In genomic region chr3:99866167-99866810, GRCh38 we compare ENCODE assay signal across 10 cellular contexts. TPM values are rescaled to one million over a fixed set of nuclear protein-coding genes. Genes with fewer than 3 reads are reported as not detected.
DNase-seq lines count a peak whose midpoint lies in the region; ATAC-seq and TF ChIP-seq lines count a peak whose summit lies in the region.
"Had no signal": no experiment of that assay in that cellular context is flagged by ENCODE, and none has a peak within 500 bp of the region (broad histone marks: within the 10 kb centered on the region; RNA-seq: fewer than 3 reads in every experiment).

No MANE protein-coding gene starts in this region.

- H3K9me3 Mint-ChIP-seq in progenitor cell of endocrine pancreas (ENCODE audit: low read depth) (no peaks in the 10 kb centered on the region), endodermal cell (peaks cover 2% of the 10 kb centered on the region)

- H3K9me1 ChIP-seq in IMR-90 (ENCODE audit: insufficient read depth, low read length) = peaks cover 30% of the 10 kb centered on the region

- H3K27ac ChIP-seq in IMR-90 (ENCODE audit: insufficient read depth, low read length) (peak overlapping the region; percentile 16; the same call in 1 of the 2 replicates), endodermal cell (ENCODE audit: low read depth, low read length) (no peak overlapping the region)

- DNase-seq in EL (peak; percentile 71), IMR-90 (peak; percentile 69), astrocyte of the spinal cord (ENCODE audit: low read depth, low spot score) (peak; percentile 89), progenitor cell of endocrine pancreas (ENCODE audit: low spot score, unreplicated experiment) (no peak), endodermal cell (no peak)
- DNase-seq: stimulated activated CD4-positive, alpha-beta T cell treated with anti-CD3 and anti-CD28 coated beads, Interleukin-1b, Interleukin-23, amount 100 ng/mL, for 48 hours had no signal

- peak overlapping the region; percentile 9 for H2BK5ac ChIP-seq in IMR-90 (ENCODE audit: low read depth, low read length, poor library complexity, severe bottlenecking)

- H2BK15ac ChIP-seq in IMR-90 (ENCODE audit: low read depth, low read length) = no peak overlapping the region

- TF ChIP-seq CTCF in IMR-90 (conservative IDR thresholded peaks at IDR 0.05; ENCODE audit: low read depth, low read length) (no peak), astrocyte of the spinal cord (IDR thresholded peaks at IDR 0.05; ENCODE audit: low read depth, low read length) (no peak), progenitor cell of endocrine pancreas (IDR thresholded peaks at IDR 0.05; ENCODE audit: unreplicated experiment) (no peak), endodermal cell (conservative IDR thresholded peaks at IDR 0.05) (no peak)

- H3K4me1 ChIP-seq in IMR-90 (ENCODE audit: control insufficient read depth, insufficient read depth, low read length) = peaks cover 28% of the 10 kb centered on the region
- H3K4me1 ChIP-seq in endodermal cell (ENCODE audit: control insufficient read depth, insufficient read depth, low read length) = peaks cover 5% of the 10 kb centered on the region

- no peak overlapping the region for H4K8ac ChIP-seq in IMR-90 (ENCODE audit: low read depth in 2 of 2, low read length in 2 of 2)

- intact Hi-C loops in IMR-90 (cut with micrococcal nuclease) = no loop called here

- H3K27me3 ChIP-seq in IMR-90 (ENCODE audit: control insufficient read depth, insufficient read depth, low read length) (no peaks in the 10 kb centered on the region), endodermal cell (ENCODE audit: control insufficient read depth, insufficient read depth, low read length, poor library complexity, severe bottlenecking) (no peaks in the 10 kb centered on the region)

- H4K91ac ChIP-seq in IMR-90 (ENCODE audit: insufficient read depth, low read depth, low read length) = no peak overlapping the region

- H3K9ac ChIP-seq in IMR-90 (ENCODE audit: low read depth, low read length) = no peak overlapping the region
- no peak overlapping the region for H3K9ac ChIP-seq in endodermal cell (ENCODE audit: extremely low read depth, low read length, poor library complexity, severe bottlenecking)

- H4K20me1 ChIP-seq in IMR-90 (ENCODE audit: insufficient read depth, low read length) = peaks cover 68% of the 10 kb centered on the region

- no peak overlapping the region for H4K5ac ChIP-seq in IMR-90 (ENCODE audit: low read depth, low read length)

- in situ Hi-C loops in IMR-90 (cut with MboI; ENCODE audit: low sequenced_read_pairs) (loop anchor here (25.0 kb wide), 1 partner anchor 196 kb away; no protein-coding TSS in a partner anchor), astrocyte of the spinal cord (cut with HindIII; ENCODE audit: low sequenced_read_pairs) (no loop called here)

- dilution Hi-C loops in IMR-90 (cut with HindIII; ENCODE audit: low sequenced_read_pairs, unreplicated experiment) = no loop called here

- CTCF ChIA-PET in IMR-90 (lab: Yijun Ruan, JAX) = no interaction called here

- no peak for TF ChIP-seq POLR2A in IMR-90 (IDR thresholded peaks at IDR 0.05; ENCODE audit: low read depth, low read length)

- peak overlapping the region; percentile 55; the same call in 1 of the 2 replicates for H3K4me2 ChIP-seq in IMR-90 (ENCODE audit: low read depth, low read length)

- no peaks in the 10 kb centered on the region for H3K9me3 ChIP-seq in IMR-90 (ENCODE audit: control insufficient read depth, insufficient read depth, low read length)
- no peaks in the 10 kb centered on the region for H3K9me3 ChIP-seq in endodermal cell (ENCODE audit: control insufficient read depth, low read length)

- H3K56ac ChIP-seq in IMR-90 (ENCODE audit: extremely low read depth, insufficient read depth, low read length) = no peak overlapping the region

- no peak overlapping the region for H2BK20ac ChIP-seq in IMR-90 (ENCODE audit: low read depth, low read length)

- POLR2A ChIA-PET in IMR-90 (lab: Charles Lee; ENCODE audit: unreplicated experiment) = no interaction called here

- H3K27me3 Mint-ChIP-seq in progenitor cell of endocrine pancreas = no peaks in the 10 kb centered on the region
- peaks cover 28% of the 10 kb centered on the region for H3K27me3 Mint-ChIP-seq in endodermal cell (ENCODE audit: insufficient read depth)

- no peak for TF ChIP-seq RAD21 in IMR-90 (IDR thresholded peaks at IDR 0.05; ENCODE audit: low read length)

- no TSS peak for BruUV-seq in IMR-90 (replicated peaks; lab: Mats Ljungman, UMichigan)

- H3K4me3 Mint-ChIP-seq in progenitor cell of endocrine pancreas (ENCODE audit: low read depth) (no peak overlapping the region), endodermal cell (no peak overlapping the region)

- H3K79me1 ChIP-seq in IMR-90 (ENCODE audit: low read depth in 1 of 2, low read length in 2 of 2) = peaks cover 23 to 83% of the 10 kb centered on the region in 2 experiments

- ATAC-seq in IMR-90 (ENCODE audit: low read depth) = peak; percentile 22; the same call in 1 of the 2 replicates
- no peak for ATAC-seq in HG03025 (IDR thresholded peaks at IDR 0.05; ENCODE audit: low FRiP score, unreplicated experiment)
- no peak for ATAC-seq in GM21528 (IDR thresholded peaks at IDR 0.05; ENCODE audit: low FRiP score, unreplicated experiment)
- ATAC-seq in GM21576 (IDR thresholded peaks at IDR 0.05; ENCODE audit: unreplicated experiment) = no peak
- ATAC-seq: K562 had no signal

- H3K4me3 ChIP-seq in IMR-90 (ENCODE audit: insufficient read depth, low read depth, low read length) = no peak overlapping the region
- no peak overlapping the region for H3K4me3 ChIP-seq in astrocyte of the spinal cord (ENCODE audit: low read depth, low read length)
- no peak overlapping the region for H3K4me3 ChIP-seq in endodermal cell (ENCODE audit: low read length)
- H3K4me3 ChIP-seq: K562 had no signal

- no peak overlapping the region for H2BK120ac ChIP-seq in IMR-90 (ENCODE audit: low read depth, low read length)

- H3K4me1 Mint-ChIP-seq in progenitor cell of endocrine pancreas (ENCODE audit: low read depth) (peaks cover 12% of the 10 kb centered on the region), endodermal cell (peaks cover 27% of the 10 kb centered on the region)

- peak overlapping the region; percentile 9; the same call in 1 of the 2 replicates for H3K18ac ChIP-seq in IMR-90 (ENCODE audit: low read depth, low read length)

- no peak overlapping the region for H2AK9ac ChIP-seq in IMR-90 (replicated peaks; ENCODE audit: low read depth, low read length, poor library complexity)

- no peak overlapping the region for H3K23ac ChIP-seq in IMR-90 (ENCODE audit: low read depth, low read length)

- H3K14ac ChIP-seq in IMR-90 (replicated peaks; ENCODE audit: low read depth, low read length) = no peak overlapping the region

- H3K27ac Mint-ChIP-seq in progenitor cell of endocrine pancreas (peak overlapping the region; percentile 19), endodermal cell (no peak overlapping the region)

- H2AFZ ChIP-seq in IMR-90 (replicated peaks; ENCODE audit: low read length, poor library complexity) = no peak overlapping the region

- WGBS in IMR-90 (ENCODE audit: extremely low coverage in 2 of 2, insufficient read length in 1 of 2), 2 experiments = 67% methylated on average over 1 of the region's 3 CpGs; no CpG with 5 or more reads in 1 of the 2 experiments
- 75 to 92% methylated on average over 2 to 3 of the region's 3 CpGs for WGBS in endodermal cell (ENCODE audit: insufficient coverage in 1 of 2, insufficient read length in 1 of 2), 2 experiments

- no peak overlapping the region for H3K4ac ChIP-seq in IMR-90 (ENCODE audit: low read depth, low read length)

- no peak overlapping the region for H2AK5ac ChIP-seq in IMR-90 (ENCODE audit: low read depth, low read length)

- peaks cover 22% of the 10 kb centered on the region for H3K36me3 Mint-ChIP-seq in progenitor cell of endocrine pancreas (ENCODE audit: insufficient read depth)
- H3K36me3 Mint-ChIP-seq in endodermal cell (ENCODE audit: low read depth) = peaks cover 12% of the 10 kb centered on the region

- H3K36me3 ChIP-seq in IMR-90 (ENCODE audit: control insufficient read depth, insufficient read depth, low read length) (peaks cover 31% of the 10 kb centered on the region), endodermal cell (ENCODE audit: control insufficient read depth, insufficient read depth, low read length) (no peaks in the 10 kb centered on the region)

TF ChIP-seq in IMR-90, 13 proteins besides CTCF, POLR2A, EP300 and RAD21:
- TF ChIP-seq CEBPB (IDR thresholded peaks at IDR 0.05; ENCODE audit: low read depth, low read length) (0 out of 2 replicates have a peak, but pooled peaks have one; percentile 24), MAFK (IDR thresholded peaks at IDR 0.05; ENCODE audit: low read depth, low read length) (0 out of 2 replicates have a peak, but pooled peaks have one; percentile 15), FOS (IDR thresholded peaks at IDR 0.05; ENCODE audit: low read depth, low read length) (no peak)

RNA-seq across cellular contexts. Expression of gene CMSS1, which starts 48.6 kb away (rescaled TPM):
- total RNA-seq in IMR-90 (2012; rRNA removed) (13.6 and 18.1 TPM in 2 replicates), progenitor cell of endocrine pancreas (35.7 and 43.5 TPM in 2 replicates), endodermal cell (10 to 100 TPM; 48.5 to 50.8 TPM)
- 10.0 and 12.5 TPM in 2 replicates for polyA plus RNA-seq in IMR-90 (2012; rRNA removed)
- polyA plus RNA-seq in IMR-90 (2012; cell fraction: cytosol; rRNA removed) = 2.1 and 2.2 TPM in 2 replicates
- 0.51 and 4.4 TPM in 2 replicates for polyA plus RNA-seq in IMR-90 (2012; cell fraction: nucleus; rRNA removed; ENCODE audit: low replicate concordance)
- polyA plus RNA-seq in endodermal cell (2013, experiment 1 of 2) = 48.6 TPM
- polyA plus RNA-seq in endodermal cell (2013, experiment 2 of 2) = 40.0 TPM

Comparison
In these comparisons a context has a peak if more than half of its experiments do, and no peak if none do; other contexts are left out.
1. DNase-seq: peak in EL (single experiment), IMR-90 (single experiment) and astrocyte of the spinal cord (single experiment); none in progenitor cell of endocrine pancreas (single experiment) and endodermal cell (single experiment).